1 cellular context compared by ENCODE assay signal in genomic region chr6:162785632-162786242, GRCh38.
TF ChIP-seq lines count a peak whose summit lies in the region.

No MANE protein-coding gene starts in this region.

TF ChIP-seq in HepG2, 621 proteins besides CTCF, POLR2A, EP300 and RAD21 (continued from another document):
- peak; percentile 78 for TF ChIP-seq CEBPB (IDR thresholded peaks at IDR 0.05; ENCODE audit: borderline replicate concordance, low read depth, low read length)
